ENCODE assay signal across 12 cellular contexts in the genomic region with DNA sequence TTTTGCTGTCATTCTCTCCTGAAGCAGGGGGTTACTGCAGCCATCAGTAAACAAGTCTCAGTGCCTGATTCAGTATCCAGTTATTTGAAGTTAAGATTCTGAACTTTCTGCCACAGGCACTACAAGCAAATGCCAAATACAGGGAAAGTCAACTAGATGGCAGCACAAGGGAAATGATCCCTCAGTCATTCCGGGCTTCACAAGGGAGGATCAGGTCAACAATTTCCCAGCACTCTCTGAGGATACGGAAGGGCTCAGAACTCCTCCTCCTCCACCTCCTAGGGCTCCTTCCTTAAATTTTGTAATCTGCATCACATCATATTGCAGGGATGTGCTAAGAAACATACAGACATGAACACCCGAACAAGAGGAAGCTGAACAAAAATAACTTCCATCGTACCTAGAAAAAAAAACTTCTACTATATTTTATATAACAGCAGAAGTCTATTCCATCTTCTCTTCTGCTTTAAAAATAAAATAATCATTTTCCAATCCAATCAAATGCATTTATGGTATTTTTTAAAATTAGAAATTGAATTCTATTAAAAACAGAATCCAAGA.
DNase-seq lines count a peak whose midpoint lies in the region; ATAC-seq and TF ChIP-seq lines count a peak whose summit lies in the region.
"Had no signal": no experiment of that assay in that cellular context is flagged by ENCODE, and none has a peak within 500 bp of the region (broad histone marks: within the 10 kb centered on the region; RNA-seq: fewer than 3 reads in every experiment).

No MANE protein-coding gene starts in this region.

- no peaks in the 10 kb centered on the region for H3K36me3 Mint-ChIP-seq in endodermal cell (ENCODE audit: low read depth)
- H3K36me3 Mint-ChIP-seq: activated naive CD8-positive, alpha-beta T cell treated with anti-CD3 and anti-CD28 coated beads, Interleukin-2, amount 10 ng/mL, durations not matched to agents 7 days and 5 days had no signal

- WGBS in endodermal cell (ENCODE audit: insufficient coverage in 1 of 2, insufficient read length in 1 of 2), 2 experiments: 63 to 71% methylated on average over 1 to 4 of the region's 4 CpGs

- ATAC-seq in GM19324 (IDR thresholded peaks at IDR 0.05; ENCODE audit: low FRiP score, unreplicated experiment) (no peak), HG03025 (IDR thresholded peaks at IDR 0.05; ENCODE audit: low FRiP score, unreplicated experiment) (no peak)

- TF ChIP-seq CTCF in endodermal cell (conservative IDR thresholded peaks at IDR 0.05): peak; percentile 68

- H3K4me1 Mint-ChIP-seq in endodermal cell: peaks cover 15% of the 10 kb centered on the region
- H3K4me1 Mint-ChIP-seq: activated naive CD8-positive, alpha-beta T cell treated with anti-CD3 and anti-CD28 coated beads, Interleukin-2, amount 10 ng/mL, durations not matched to agents 7 days and 5 days had no signal

- DNase-seq in DMS114 treated with DMSO at 0.1 percent for 48 hours (lab: John Stamatoyannopoulos, UW; ENCODE audit: unreplicated experiment) (peak; percentile 5), MV-4-11 (lab: John Stamatoyannopoulos, UW) (peak; percentile 58), endodermal cell (peak; percentile 62), myocyte (ENCODE audit: low read depth) (peak; percentile 83), COLO668 (lab: John Stamatoyannopoulos, UW; ENCODE audit: unreplicated experiment) (no peak)
- DNase-seq in activated CD4-positive, CD25-positive, alpha-beta regulatory T cell (lab: John Stamatoyannopoulos, UW): no peak
- DNase-seq: activated naive CD8-positive, alpha-beta T cell treated with anti-CD3 and anti-CD28 coated beads, Interleukin-2, amount 10 ng/mL, durations not matched to agents 7 days and 5 days; NCI-H1048; stimulated activated CD4-positive, alpha-beta T cell treated with anti-CD3 and anti-CD28 coated beads, Interleukin-12 subunit alpha, Interleukin-12 subunit beta, amount 100 ng/mL, for 4 hours; uterus had no signal

- H3K9ac ChIP-seq in endodermal cell (ENCODE audit: extremely low read depth, low read length, poor library complexity, severe bottlenecking): no peak overlapping the region

- H3K4me3 ChIP-seq in endodermal cell (ENCODE audit: low read length): no peak overlapping the region
- H3K4me3 ChIP-seq: uterus had no signal

- no peaks in the 10 kb centered on the region for H3K36me3 ChIP-seq in endodermal cell (ENCODE audit: control insufficient read depth, insufficient read depth, low read length)
- H3K36me3 ChIP-seq: uterus had no signal

- H3K27ac ChIP-seq in endodermal cell (ENCODE audit: low read depth, low read length): no peak overlapping the region

- peaks cover 2% of the 10 kb centered on the region for H3K9me3 Mint-ChIP-seq in endodermal cell

- H3K27me3 Mint-ChIP-seq in endodermal cell (ENCODE audit: insufficient read depth): no peaks in the 10 kb centered on the region

- no peaks in the 10 kb centered on the region for H3K27me3 ChIP-seq in endodermal cell (ENCODE audit: control insufficient read depth, insufficient read depth, low read length, poor library complexity, severe bottlenecking)
- H3K27me3 ChIP-seq: uterus had no signal

- no peaks in the 10 kb centered on the region for H3K9me3 ChIP-seq in endodermal cell (ENCODE audit: control insufficient read depth, low read length)
- H3K9me3 ChIP-seq: uterus had no signal

- H3K27ac Mint-ChIP-seq in endodermal cell: no peak overlapping the region
- H3K27ac Mint-ChIP-seq: activated naive CD8-positive, alpha-beta T cell treated with anti-CD3 and anti-CD28 coated beads, Interleukin-2, amount 10 ng/mL, durations not matched to agents 7 days and 5 days had no signal

- no peaks in the 10 kb centered on the region for H3K4me1 ChIP-seq in endodermal cell (ENCODE audit: control insufficient read depth, insufficient read depth, low read length)
- H3K4me1 ChIP-seq: uterus had no signal

- H3K4me3 Mint-ChIP-seq in endodermal cell: no peak overlapping the region
- H3K4me3 Mint-ChIP-seq: activated naive CD8-positive, alpha-beta T cell treated with anti-CD3 and anti-CD28 coated beads, Interleukin-2, amount 10 ng/mL, durations not matched to agents 7 days and 5 days had no signal

Comparison
In these comparisons a context has a peak if more than half of its experiments do, and no peak if none do; other contexts are left out.
1. DNase-seq: peak in DMS114 treated with DMSO at 0.1 percent for 48 hours (single experiment), MV-4-11 (single experiment), endodermal cell (single experiment) and myocyte (single experiment); none in activated CD4-positive, CD25-positive, alpha-beta regulatory T cell (0 of 4) and COLO668 (single experiment).